Comparison of ENCODE assay signal across 25 cellular contexts in genomic region chr14:93744176-93744575, GRCh38. TPM values are rescaled to one million over a fixed set of nuclear protein-coding genes. Genes with fewer than 3 reads are reported as not detected.
"Had no signal": no experiment of that assay in that cellular context is flagged by ENCODE, and none has a peak within 500 bp of the region (broad histone marks: within the 10 kb centered on the region; RNA-seq: fewer than 3 reads in every experiment).

No MANE protein-coding gene starts in this region.

- H3K4me1 Mint-ChIP-seq: stimulated activated naive CD8-positive, alpha-beta T cell treated with anti-CD3 and anti-CD28 coated beads, Interleukin-15, amount 100 ng/mL, for 72 hours had no signal

- H3K4me3 Mint-ChIP-seq: activated naive CD4-positive, alpha-beta T cell treated with anti-CD3 and anti-CD28 coated beads for 36 hours; activated T-cell treated with anti-CD3 and anti-CD28 coated beads, Interleukin-2, amount 50 U/mL, for 4 hours; effector memory CD8-positive, alpha-beta T cell; nephron progenitor cell; stimulated activated naive CD8-positive, alpha-beta T cell treated with anti-CD3 and anti-CD28 coated beads, Interleukin-15, amount 100 ng/mL, for 72 hours had no signal

- H3K9me3 Mint-ChIP-seq: activated naive CD4-positive, alpha-beta T cell treated with anti-CD3 and anti-CD28 coated beads for 36 hours; activated T-cell treated with anti-CD3 and anti-CD28 coated beads, Interleukin-2, amount 50 U/mL, for 4 hours; effector memory CD8-positive, alpha-beta T cell; nephron progenitor cell; stimulated activated naive CD8-positive, alpha-beta T cell treated with anti-CD3 and anti-CD28 coated beads, Interleukin-15, amount 100 ng/mL, for 72 hours had no signal

- DNase-seq: activated CD4-positive, alpha-beta T cell treated with anti-CD3 and anti-CD28 coated beads, Interleukin-2, amount 50 U/mL, for 1 hour; activated CD4-positive, CD25-positive, alpha-beta regulatory T cell treated with anti-CD3 and anti-CD28 coated beads, Interleukin-2, amount 50 U/mL, for 72 hours; activated CD8-positive, alpha-beta memory T cell treated with anti-CD3 and anti-CD28 coated beads, Interleukin-2, amount 50 U/mL, for 4 hours; activated naive CD4-positive, alpha-beta T cell treated with anti-CD3 and anti-CD28 coated beads for 36 hours; activated T-cell treated with anti-CD3 and anti-CD28 coated beads, Interleukin-2, amount 50 U/mL, for 4 hours; dermis blood vessel endothelial cell; effector memory CD8-positive, alpha-beta T cell; foreskin fibroblast; glutamatergic neuron; left lung; nephron progenitor cell; stimulated activated CD4-positive, alpha-beta T cell treated with anti-CD3 and anti-CD28 coated beads, Interleukin-4, amount 100 ng/mL, for 1 hour; stimulated activated naive CD8-positive, alpha-beta T cell treated with anti-CD3 and anti-CD28 coated beads, Interleukin-15, amount 100 ng/mL, for 72 hours; SW 1271; T-helper 2 cell; thyroid gland had no signal

- H3K27me3 ChIP-seq: thyroid gland had no signal

- ATAC-seq: activated T-cell treated with anti-CD3 and anti-CD28 coated beads, Interleukin-2, amount 50 U/mL, for 4 hours; effector memory CD8-positive, alpha-beta T cell; left lung; psoas muscle; right cardiac atrium; stimulated activated naive CD8-positive, alpha-beta T cell treated with anti-CD3 and anti-CD28 coated beads, Interleukin-15, amount 100 ng/mL, for 72 hours had no signal

- H3K27ac ChIP-seq: left lung, psoas muscle, thyroid gland, VCaP had no signal

- H3K36me3 ChIP-seq: left lung, thyroid gland had no signal

- H3K9me3 ChIP-seq: left lung, psoas muscle, thyroid gland had no signal

- H3K27ac Mint-ChIP-seq: activated naive CD4-positive, alpha-beta T cell treated with anti-CD3 and anti-CD28 coated beads for 36 hours; effector memory CD8-positive, alpha-beta T cell had no signal

- H3K4me1 ChIP-seq: left lung, psoas muscle, thyroid gland had no signal

- H3K4me3 ChIP-seq: left lung, psoas muscle, smooth muscle cell, thyroid gland had no signal

RNA-seq across cellular contexts. Expression of gene PRIMA1, which starts 44.1 kb away (rescaled TPM):
- total RNA-seq: activated naive CD4-positive, alpha-beta T cell treated with anti-CD3 and anti-CD28 coated beads for 36 hours; activated T-cell treated with anti-CD3 and anti-CD28 coated beads, Interleukin-2, amount 50 U/mL, for 4 hours; astrocyte; bronchial epithelial cell; dermis blood vessel endothelial cell; lung microvascular endothelial cell; myocyte; smooth muscle cell had no signal
- polyA plus RNA-seq: keratinocyte, smooth muscle cell had no signal
